ENCODE assay signal across 1 cellular context in the genomic region with DNA sequence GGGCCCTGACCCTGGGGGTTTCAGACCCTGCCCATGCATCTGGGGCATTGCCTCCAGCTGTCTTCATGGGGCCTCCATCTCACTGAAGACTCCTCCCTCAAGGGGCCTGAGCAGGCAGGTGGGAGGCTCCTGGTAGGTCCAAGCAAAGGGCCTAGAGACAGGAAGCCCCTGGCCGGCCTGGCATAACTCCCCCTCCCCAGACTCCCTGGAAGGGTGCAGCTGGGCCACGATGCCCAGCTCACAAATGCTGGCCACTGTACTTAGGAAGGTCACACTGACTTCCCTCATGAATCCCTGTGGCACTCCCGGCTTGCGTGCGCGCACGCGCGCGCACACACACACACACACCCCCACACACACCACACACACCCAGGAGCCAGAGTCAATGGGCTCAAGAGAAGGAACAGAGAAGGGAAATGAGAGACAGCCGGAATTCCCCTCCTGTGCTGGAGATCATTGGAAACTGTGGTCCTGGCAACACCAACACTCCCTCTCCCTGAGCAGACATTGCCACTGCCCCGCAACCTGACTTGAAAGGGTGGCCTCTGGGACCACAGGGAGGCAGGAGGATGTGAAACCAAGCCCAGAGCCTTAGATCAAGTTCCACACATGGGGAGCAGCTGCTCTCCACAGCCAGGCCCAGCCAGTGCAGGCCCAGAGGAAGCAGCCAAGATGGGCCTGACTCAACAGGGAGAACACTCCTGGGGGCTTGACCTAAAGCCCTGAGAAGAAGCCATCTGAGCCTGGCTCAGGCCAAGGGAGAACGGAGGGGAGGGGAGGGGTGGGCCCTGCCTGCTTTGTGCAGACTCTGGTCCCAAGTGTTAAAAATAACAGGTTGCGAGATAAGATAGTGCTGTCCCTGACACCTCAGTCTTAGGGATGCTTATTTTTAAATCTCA.
A peak's percentile ranks its signal among the peaks of the same experiment; 100 is the strongest.
TF ChIP-seq lines count a peak whose summit lies in the region.

No MANE protein-coding gene starts in this region.

TF ChIP-seq in GM12878, 131 proteins besides CTCF, POLR2A, EP300 and RAD21 (continued from another document and continues in another):
- TF ChIP-seq TAF1 (IDR thresholded peaks at IDR 0.05; ENCODE audit: borderline replicate concordance, low read depth, low read length), result no peak
- TF ChIP-seq, protein P1, sequence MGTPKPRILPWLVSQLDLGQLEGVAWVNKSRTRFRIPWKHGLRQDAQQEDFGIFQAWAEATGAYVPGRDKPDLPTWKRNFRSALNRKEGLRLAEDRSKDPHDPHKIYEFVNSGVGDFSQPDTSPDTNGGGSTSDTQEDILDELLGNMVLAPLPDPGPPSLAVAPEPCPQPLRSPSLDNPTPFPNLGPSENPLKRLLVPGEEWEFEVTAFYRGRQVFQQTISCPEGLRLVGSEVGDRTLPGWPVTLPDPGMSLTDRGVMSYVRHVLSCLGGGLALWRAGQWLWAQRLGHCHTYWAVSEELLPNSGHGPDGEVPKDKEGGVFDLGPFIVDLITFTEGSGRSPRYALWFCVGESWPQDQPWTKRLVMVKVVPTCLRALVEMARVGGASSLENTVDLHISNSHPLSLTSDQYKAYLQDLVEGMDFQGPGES (IDR thresholded peaks at IDR 0.05), result no peak
- TF ChIP-seq, protein P2, sequence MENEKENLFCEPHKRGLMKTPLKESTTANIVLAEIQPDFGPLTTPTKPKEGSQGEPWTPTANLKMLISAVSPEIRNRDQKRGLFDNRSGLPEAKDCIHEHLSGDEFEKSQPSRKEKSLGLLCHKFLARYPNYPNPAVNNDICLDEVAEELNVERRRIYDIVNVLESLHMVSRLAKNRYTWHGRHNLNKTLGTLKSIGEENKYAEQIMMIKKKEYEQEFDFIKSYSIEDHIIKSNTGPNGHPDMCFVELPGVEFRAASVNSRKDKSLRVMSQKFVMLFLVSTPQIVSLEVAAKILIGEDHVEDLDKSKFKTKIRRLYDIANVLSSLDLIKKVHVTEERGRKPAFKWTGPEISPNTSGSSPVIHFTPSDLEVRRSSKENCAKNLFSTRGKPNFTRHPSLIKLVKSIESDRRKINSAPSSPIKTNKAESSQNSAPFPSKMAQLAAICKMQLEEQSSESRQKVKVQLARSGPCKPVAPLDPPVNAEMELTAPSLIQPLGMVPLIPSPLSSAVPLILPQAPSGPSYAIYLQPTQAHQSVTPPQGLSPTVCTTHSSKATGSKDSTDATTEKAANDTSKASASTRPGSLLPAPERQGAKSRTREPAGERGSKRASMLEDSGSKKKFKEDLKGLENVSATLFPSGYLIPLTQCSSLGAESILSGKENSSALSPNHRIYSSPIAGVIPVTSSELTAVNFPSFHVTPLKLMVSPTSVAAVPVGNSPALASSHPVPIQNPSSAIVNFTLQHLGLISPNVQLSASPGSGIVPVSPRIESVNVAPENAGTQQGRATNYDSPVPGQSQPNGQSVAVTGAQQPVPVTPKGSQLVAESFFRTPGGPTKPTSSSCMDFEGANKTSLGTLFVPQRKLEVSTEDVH (IDR thresholded peaks at IDR 0.05; ENCODE audit: low read depth, partially characterized antibody), result no peak
- TF ChIP-seq HCFC1 (IDR thresholded peaks at IDR 0.05; ENCODE audit: low read length), result no peak
- TF ChIP-seq MYB (IDR thresholded peaks at IDR 0.05; ENCODE audit: borderline replicate concordance, low read depth, low read length), result no peak
- TF ChIP-seq SKIL (IDR thresholded peaks at IDR 0.05; ENCODE audit: low read depth, poor library complexity, severe bottlenecking), result no peak
- TF ChIP-seq HDAC2 (IDR thresholded peaks at IDR 0.05), result no peak
- no peak for TF ChIP-seq POU2F2 (IDR thresholded peaks at IDR 0.05; ENCODE audit: borderline replicate concordance, low read depth, low read length)
- TF ChIP-seq CHD2 (IDR thresholded peaks at IDR 0.05; ENCODE audit: borderline replicate concordance, low read depth, low read length), result no peak
- TF ChIP-seq ETV6 (conservative IDR thresholded peaks at IDR 0.05 in 1 of 2, IDR thresholded peaks at IDR 0.05 in 1 of 2; ENCODE audit: borderline replicate concordance in 1 of 2, low read depth in 1 of 2), result no peak
- TF ChIP-seq ZZZ3 (IDR thresholded peaks at IDR 0.05; ENCODE audit: control insufficient read depth, insufficient read length, low read depth), result no peak
- no peak for TF ChIP-seq ZBTB11 (CRISPR knock-in tag; IDR thresholded peaks at IDR 0.05)
- no peak for TF ChIP-seq ASH2L (IDR thresholded peaks at IDR 0.05; ENCODE audit: borderline replicate concordance, low read depth)
- TF ChIP-seq SP1 (IDR thresholded peaks at IDR 0.05; ENCODE audit: low read depth, low read length), result no peak
- peak; percentile 87 for TF ChIP-seq IKZF1 (conservative IDR thresholded peaks at IDR 0.05)
- no peak for TF ChIP-seq NKRF (conservative IDR thresholded peaks at IDR 0.05)
- no peak for TF ChIP-seq CBX3 (IDR thresholded peaks at IDR 0.05; ENCODE audit: borderline replicate concordance, low read depth)
- no peak for TF ChIP-seq USF2 (IDR thresholded peaks at IDR 0.05; ENCODE audit: borderline replicate concordance, low read depth, low read length)
- no peak for TF ChIP-seq MTA2 (IDR thresholded peaks at IDR 0.05; ENCODE audit: low read depth)
- 0 out of 2 replicates have a peak, but pooled peaks have one; percentile 43 for TF ChIP-seq GATAD2B (conservative IDR thresholded peaks at IDR 0.05; ENCODE audit: low read depth)
- TF ChIP-seq MXI1 (IDR thresholded peaks at IDR 0.05; ENCODE audit: low read depth, low read length), result no peak
- TF ChIP-seq, protein P3, sequence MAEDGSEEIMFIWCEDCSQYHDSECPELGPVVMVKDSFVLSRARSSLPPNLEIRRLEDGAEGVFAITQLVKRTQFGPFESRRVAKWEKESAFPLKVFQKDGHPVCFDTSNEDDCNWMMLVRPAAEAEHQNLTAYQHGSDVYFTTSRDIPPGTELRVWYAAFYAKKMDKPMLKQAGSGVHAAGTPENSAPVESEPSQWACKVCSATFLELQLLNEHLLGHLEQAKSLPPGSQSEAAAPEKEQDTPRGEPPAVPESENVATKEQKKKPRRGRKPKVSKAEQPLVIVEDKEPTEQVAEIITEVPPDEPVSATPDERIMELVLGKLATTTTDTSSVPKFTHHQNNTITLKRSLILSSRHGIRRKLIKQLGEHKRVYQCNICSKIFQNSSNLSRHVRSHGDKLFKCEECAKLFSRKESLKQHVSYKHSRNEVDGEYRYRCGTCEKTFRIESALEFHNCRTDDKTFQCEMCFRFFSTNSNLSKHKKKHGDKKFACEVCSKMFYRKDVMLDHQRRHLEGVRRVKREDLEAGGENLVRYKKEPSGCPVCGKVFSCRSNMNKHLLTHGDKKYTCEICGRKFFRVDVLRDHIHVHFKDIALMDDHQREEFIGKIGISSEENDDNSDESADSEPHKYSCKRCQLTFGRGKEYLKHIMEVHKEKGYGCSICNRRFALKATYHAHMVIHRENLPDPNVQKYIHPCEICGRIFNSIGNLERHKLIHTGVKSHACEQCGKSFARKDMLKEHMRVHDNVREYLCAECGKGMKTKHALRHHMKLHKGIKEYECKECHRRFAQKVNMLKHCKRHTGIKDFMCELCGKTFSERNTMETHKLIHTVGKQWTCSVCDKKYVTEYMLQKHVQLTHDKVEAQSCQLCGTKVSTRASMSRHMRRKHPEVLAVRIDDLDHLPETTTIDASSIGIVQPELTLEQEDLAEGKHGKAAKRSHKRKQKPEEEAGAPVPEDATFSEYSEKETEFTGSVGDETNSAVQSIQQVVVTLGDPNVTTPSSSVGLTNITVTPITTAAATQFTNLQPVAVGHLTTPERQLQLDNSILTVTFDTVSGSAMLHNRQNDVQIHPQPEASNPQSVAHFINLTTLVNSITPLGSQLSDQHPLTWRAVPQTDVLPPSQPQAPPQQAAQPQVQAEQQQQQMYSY (CRISPR knock-in tag; IDR thresholded peaks at IDR 0.05), result no peak
- no peak for TF ChIP-seq POLR2AphosphoS2 (IDR thresholded peaks at IDR 0.05; ENCODE audit: low read depth, low read length)
- no peak for TF ChIP-seq CHD4 (IDR thresholded peaks at IDR 0.05)
- 0 out of 2 replicates have a peak, but pooled peaks have one; percentile 27 for TF ChIP-seq LARP7 (IDR thresholded peaks at IDR 0.05)
- no peak for TF ChIP-seq PBX3 (IDR thresholded peaks at IDR 0.05; ENCODE audit: insufficient replicate concordance, low read depth, low read length)
- TF ChIP-seq, protein P4, sequence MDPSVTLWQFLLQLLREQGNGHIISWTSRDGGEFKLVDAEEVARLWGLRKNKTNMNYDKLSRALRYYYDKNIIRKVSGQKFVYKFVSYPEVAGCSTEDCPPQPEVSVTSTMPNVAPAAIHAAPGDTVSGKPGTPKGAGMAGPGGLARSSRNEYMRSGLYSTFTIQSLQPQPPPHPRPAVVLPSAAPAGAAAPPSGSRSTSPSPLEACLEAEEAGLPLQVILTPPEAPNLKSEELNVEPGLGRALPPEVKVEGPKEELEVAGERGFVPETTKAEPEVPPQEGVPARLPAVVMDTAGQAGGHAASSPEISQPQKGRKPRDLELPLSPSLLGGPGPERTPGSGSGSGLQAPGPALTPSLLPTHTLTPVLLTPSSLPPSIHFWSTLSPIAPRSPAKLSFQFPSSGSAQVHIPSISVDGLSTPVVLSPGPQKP (IDR thresholded peaks at IDR 0.05; ENCODE audit: low read depth, low read length), result no peak
- no peak for TF ChIP-seq ZBED1 (IDR thresholded peaks at IDR 0.05; ENCODE audit: borderline replicate concordance)
- no peak for TF ChIP-seq BHLHE40 (IDR thresholded peaks at IDR 0.05; ENCODE audit: borderline replicate concordance in 1 of 2, low read depth in 2 of 2, low read length in 1 of 2)
- TF ChIP-seq NRF1 (conservative IDR thresholded peaks at IDR 0.05; ENCODE audit: low read depth, low read length), result no peak
- no peak for TF ChIP-seq FOXM1 (IDR thresholded peaks at IDR 0.05; ENCODE audit: low read depth, low read length)
- peak; percentile 53 for TF ChIP-seq EED (IDR thresholded peaks at IDR 0.05; ENCODE audit: low read depth)
- TF ChIP-seq DPF2 (IDR thresholded peaks at IDR 0.05), result peak; percentile 67; the same call in 1 of the 2 replicates
- TF ChIP-seq CHD1 (IDR thresholded peaks at IDR 0.05; ENCODE audit: low read depth, low read length), result no peak
- no peak for TF ChIP-seq BACH1 (IDR thresholded peaks at IDR 0.05; ENCODE audit: borderline replicate concordance)
- TF ChIP-seq CBFB (IDR thresholded peaks at IDR 0.05; ENCODE audit: low read depth), result no peak
- TF ChIP-seq RCOR1 (conservative IDR thresholded peaks at IDR 0.05; ENCODE audit: low read depth, low read length), result no peak
- TF ChIP-seq ATF7 (IDR thresholded peaks at IDR 0.05; ENCODE audit: low read depth), result no peak
- no peak for TF ChIP-seq ZNF622 (IDR thresholded peaks at IDR 0.05)
